In genomic region chr10:126036515-126036914, GRCh38 we compare ENCODE assay signal across 16 cellular contexts.
"Had no signal": no experiment of that assay in that cellular context is flagged by ENCODE, and none has a peak within 500 bp of the region (broad histone marks: within the 10 kb centered on the region; RNA-seq: fewer than 3 reads in every experiment).

No MANE protein-coding gene starts in this region.

- H3K27me3 ChIP-seq: body of pancreas, sigmoid colon had no signal

- H3K4me3 ChIP-seq: body of pancreas, sigmoid colon had no signal

- DNase-seq: activated CD4-positive, alpha-beta T cell treated with anti-CD3 and anti-CD28 coated beads for 48 hours; activated CD8-positive, alpha-beta T cell treated with anti-CD3 and anti-CD28 coated beads for 36 hours; activated naive CD4-positive, alpha-beta T cell treated with anti-CD3 and anti-CD28 coated beads for 36 hours; activated T-cell treated with anti-CD3 and anti-CD28 coated beads, Interleukin-2, amount 50 U/mL, for 1 hour; body of pancreas; foreskin fibroblast; mesendoderm; nephron progenitor cell; nucleus accumbens; posterior cingulate gyrus; sigmoid colon; stimulated activated CD4-positive, alpha-beta T cell treated with anti-CD3 and anti-CD28 coated beads, Interleukin-4, amount 100 ng/mL, for 24 hours; stimulated activated naive CD4-positive, alpha-beta T cell; T-helper 2 cell had no signal

- H3K27ac Mint-ChIP-seq: activated CD8-positive, alpha-beta T cell treated with anti-CD3 and anti-CD28 coated beads for 36 hours; activated naive CD4-positive, alpha-beta T cell treated with anti-CD3 and anti-CD28 coated beads for 36 hours; activated T-helper 2 cell treated with anti-CD3 and anti-CD28 coated beads, Interferon-gamma antibody, Interleukin-2, Interleukin-4, amounts not matched to agents 10 μg/mL and 5 μg/mL and 100 μg/mL, durations not matched to agents 14 hours and 24 hours and 36 hours; WTC11 had no signal

- H3K36me3 ChIP-seq: sigmoid colon had no signal

- ATAC-seq: activated CD8-positive, alpha-beta T cell treated with anti-CD3 and anti-CD28 coated beads for 36 hours; body of pancreas; WTC11 had no signal

- H3K9me3 ChIP-seq: body of pancreas had no signal

- H3K4me3 Mint-ChIP-seq: activated CD8-positive, alpha-beta T cell treated with anti-CD3 and anti-CD28 coated beads for 36 hours; activated naive CD4-positive, alpha-beta T cell treated with anti-CD3 and anti-CD28 coated beads for 36 hours; nephron progenitor cell; WTC11 had no signal

- H3K27ac ChIP-seq: body of pancreas, sigmoid colon had no signal
